ENCODE assay signal across 8 cellular contexts in genomic region chr3:115147329-115148141, GRCh38. TPM values are rescaled to one million over a fixed set of nuclear protein-coding genes. Genes with fewer than 3 reads are reported as not detected.
DNase-seq lines count a peak whose midpoint lies in the region; ATAC-seq and TF ChIP-seq lines count a peak whose summit lies in the region.

No MANE protein-coding gene starts in this region.

- peak overlapping the region; percentile 43 to 73 for H3K4me3 ChIP-seq in CD4-positive, alpha-beta memory T cell (ENCODE audit: low read length in 2 of 2)
- H3K4me3 ChIP-seq in lower leg skin (ENCODE audit: low read depth, poor library complexity, severe bottlenecking): peak overlapping the region; percentile 49

- peak overlapping the region; percentile 93 to 100 (median 98) for H3K4me3 Mint-ChIP-seq in CD4-positive, alpha-beta memory T cell
- H3K4me3 Mint-ChIP-seq in activated CD8-positive, alpha-beta T cell treated with anti-CD3 and anti-CD28 coated beads, Interleukin-2, amount 10 ng/mL, durations not matched to agents 7 days and 5 days: peak overlapping the region; percentile 92

- no peak for TF ChIP-seq POLR2A in lower leg skin (IDR thresholded peaks at IDR 0.05)

- intact Hi-C loops in CD4-positive, alpha-beta memory T cell (cut with micrococcal nuclease): loop anchor here (1.0 to 10.0 kb wide), 10 partner anchors 18 to 1633 kb away; partner anchors contain the start of genes CCDC191, NAA50, QTRT2 and SPICE1
- intact Hi-C loops in lower leg skin (cut with DNase I; ENCODE audit: low total_unique reads): no loop called here

- peak overlapping the region; percentile 97 for H3K27ac ChIP-seq in CD4-positive, alpha-beta memory T cell (ENCODE audit: low read depth, low read length)

- peak; percentile 77 for ATAC-seq in GM19455 (IDR thresholded peaks at IDR 0.05; ENCODE audit: unreplicated experiment)
- ATAC-seq in activated CD8-positive, alpha-beta T cell treated with anti-CD3 and anti-CD28 coated beads, Interleukin-2, amount 10 ng/mL, durations not matched to agents 7 days and 5 days: peak; percentile 88

- peak overlapping the region; percentile 90 to 100 (median 100) for H3K27ac Mint-ChIP-seq in CD4-positive, alpha-beta memory T cell
- peak overlapping the region; percentile 96 for H3K27ac Mint-ChIP-seq in activated CD8-positive, alpha-beta T cell treated with anti-CD3 and anti-CD28 coated beads, Interleukin-2, amount 10 ng/mL, durations not matched to agents 7 days and 5 days

- H3K36me3 Mint-ChIP-seq in CD4-positive, alpha-beta memory T cell: peaks cover 9 to 21% of the 10 kb centered on the region in 2 donors
- peaks cover 2% of the 10 kb centered on the region for H3K36me3 Mint-ChIP-seq in activated CD8-positive, alpha-beta T cell treated with anti-CD3 and anti-CD28 coated beads, Interleukin-2, amount 10 ng/mL, durations not matched to agents 7 days and 5 days (ENCODE audit: low read depth)

- no peaks in the 10 kb centered on the region for H3K27me3 ChIP-seq in CD4-positive, alpha-beta memory T cell (ENCODE audit: insufficient read depth, low read length)

- POLR2A ChIA-PET in CD4-positive, alpha-beta memory T cell (lab: Charles Lee; ENCODE audit: partially characterized antibody): interaction anchor here (0.6 to 6.5 kb wide), 17 partner anchors 10 to 934 kb away, joined by 3 to 289 read pairs (median 5); no protein-coding TSS in a partner anchor
- POLR2A ChIA-PET in activated CD8-positive, alpha-beta T cell treated with anti-CD3 and anti-CD28 coated beads, Interleukin-2, amount 10 ng/mL, durations not matched to agents 7 days and 5 days (lab: Charles Lee): interaction anchor here (1.1 to 3.6 kb wide), 3 partner anchors 14 to 511 kb away, joined by 3 to 67 read pairs (median 5); no protein-coding TSS in a partner anchor

- peaks cover 16 to 48% (median 28%) of the 10 kb centered on the region in 4 donors for H3K4me1 Mint-ChIP-seq in CD4-positive, alpha-beta memory T cell
- peaks cover 19% of the 10 kb centered on the region for H3K4me1 Mint-ChIP-seq in activated CD8-positive, alpha-beta T cell treated with anti-CD3 and anti-CD28 coated beads, Interleukin-2, amount 10 ng/mL, durations not matched to agents 7 days and 5 days (ENCODE audit: low read depth)

- no peaks in the 10 kb centered on the region for H3K27me3 Mint-ChIP-seq in CD4-positive, alpha-beta memory T cell
- H3K27me3 Mint-ChIP-seq in activated CD8-positive, alpha-beta T cell treated with anti-CD3 and anti-CD28 coated beads, Interleukin-2, amount 10 ng/mL, durations not matched to agents 7 days and 5 days (ENCODE audit: low read depth): peaks cover 1% of the 10 kb centered on the region

- CTCF ChIA-PET in CD4-positive, alpha-beta memory T cell (lab: Charles Lee; ENCODE audit: partially characterized antibody): interaction anchor here (1.7 to 8.3 kb wide), 3 partner anchors 19 to 56 kb away, joined by 6 to 83 read pairs (median 13); no protein-coding TSS in a partner anchor
- CTCF ChIA-PET in activated CD8-positive, alpha-beta T cell treated with anti-CD3 and anti-CD28 coated beads, Interleukin-2, amount 10 ng/mL, durations not matched to agents 7 days and 5 days (lab: Charles Lee): interaction anchor here (0.9 to 3.6 kb wide), 3 partner anchors 11 to 54 kb away, joined by 3 to 48 read pairs (median 27); no protein-coding TSS in a partner anchor

- no peaks in the 10 kb centered on the region for H3K9me3 ChIP-seq in CD4-positive, alpha-beta memory T cell (ENCODE audit: control insufficient read depth in 1 of 2, low read length in 2 of 2)

- peaks cover 25% of the 10 kb centered on the region for H3K4me1 ChIP-seq in CD4-positive, alpha-beta memory T cell (ENCODE audit: insufficient read depth, low read length)

- no peaks in the 10 kb centered on the region for H3K36me3 ChIP-seq in CD4-positive, alpha-beta memory T cell (ENCODE audit: insufficient read depth, low read length)

- peaks cover 0 to 4% (median 0%) of the 10 kb centered on the region in 8 donors for H3K9me3 Mint-ChIP-seq in CD4-positive, alpha-beta memory T cell
- H3K9me3 Mint-ChIP-seq in activated CD8-positive, alpha-beta T cell treated with anti-CD3 and anti-CD28 coated beads, Interleukin-2, amount 10 ng/mL, durations not matched to agents 7 days and 5 days (ENCODE audit: insufficient read depth): no peaks in the 10 kb centered on the region

- WGBS in lower leg skin, 2 donors: 1% methylated on average over 54 of the region's 54 CpGs

- no peak for TF ChIP-seq CTCF in lower leg skin (IDR thresholded peaks at IDR 0.05)

- peak; percentile 97 to 100 (median 98) for DNase-seq in CD4-positive, alpha-beta memory T cell
- DNase-seq in HK-2 (ENCODE audit: unreplicated experiment) (peak; percentile 99), NCI-H82 treated with DMSO at 0.1 percent for 48 hours (lab: John Stamatoyannopoulos, UW; ENCODE audit: unreplicated experiment) (peak; percentile 100), ecto neural progenitor cell (ENCODE audit: low spot score) (peak; percentile 96), lower leg skin (ENCODE audit: low spot score in 2 of 2) (peak; percentile 100)
- DNase-seq in activated CD8-positive, alpha-beta T cell treated with anti-CD3 and anti-CD28 coated beads, Interleukin-2, amount 10 ng/mL, durations not matched to agents 7 days and 5 days: peak; percentile 99
- DNase-seq in stimulated activated CD4-positive, alpha-beta T cell treated with anti-CD3 and anti-CD28 coated beads, Interleukin-4, amount 100 ng/mL, for 4 hours: peak; percentile 90 to 97

RNA-seq across cellular contexts. Expression of gene ZBTB20, which starts 0.4 kb away (rescaled TPM):
- total RNA-seq in CD4-positive, alpha-beta memory T cell: 10 to 100 TPM; 52.4 to 58.4 TPM
- polyA plus RNA-seq in CD4-positive, alpha-beta memory T cell: 10 to 100 TPM; 21.9 to 30.5 TPM
- total RNA-seq in activated CD8-positive, alpha-beta T cell treated with anti-CD3 and anti-CD28 coated beads, Interleukin-2, amount 10 ng/mL, durations not matched to agents 7 days and 5 days: 1 to 10 TPM; 8.1 TPM
- total RNA-seq in lower leg skin: 10 to 100 TPM; 22.5 to 41.9 (median 33.1) TPM

Comparison
In these comparisons a context has a peak if more than half of its experiments do, and no peak if none do; other contexts are left out.
1. Peak in every context shown above with its lines: DNase-seq, ATAC-seq, H3K4me3 ChIP-seq and H3K27ac ChIP-seq.